ENCODE assay signal across 1 cellular context in genomic region chr13:113389586-113389985, GRCh38. TPM values are rescaled to one million over a fixed set of nuclear protein-coding genes. Genes with fewer than 3 reads are reported as not detected.
"Had no signal": no experiment of that assay in that cellular context is flagged by ENCODE, and none has a peak within 500 bp of the region (broad histone marks: within the 10 kb centered on the region; RNA-seq: fewer than 3 reads in every experiment).

No MANE protein-coding gene starts in this region.

RNA-seq across cellular contexts. Expression of gene GRTP1, which starts 25.7 kb away (rescaled TPM):
- total RNA-seq: GM23248 had no signal
